In the genomic region with DNA sequence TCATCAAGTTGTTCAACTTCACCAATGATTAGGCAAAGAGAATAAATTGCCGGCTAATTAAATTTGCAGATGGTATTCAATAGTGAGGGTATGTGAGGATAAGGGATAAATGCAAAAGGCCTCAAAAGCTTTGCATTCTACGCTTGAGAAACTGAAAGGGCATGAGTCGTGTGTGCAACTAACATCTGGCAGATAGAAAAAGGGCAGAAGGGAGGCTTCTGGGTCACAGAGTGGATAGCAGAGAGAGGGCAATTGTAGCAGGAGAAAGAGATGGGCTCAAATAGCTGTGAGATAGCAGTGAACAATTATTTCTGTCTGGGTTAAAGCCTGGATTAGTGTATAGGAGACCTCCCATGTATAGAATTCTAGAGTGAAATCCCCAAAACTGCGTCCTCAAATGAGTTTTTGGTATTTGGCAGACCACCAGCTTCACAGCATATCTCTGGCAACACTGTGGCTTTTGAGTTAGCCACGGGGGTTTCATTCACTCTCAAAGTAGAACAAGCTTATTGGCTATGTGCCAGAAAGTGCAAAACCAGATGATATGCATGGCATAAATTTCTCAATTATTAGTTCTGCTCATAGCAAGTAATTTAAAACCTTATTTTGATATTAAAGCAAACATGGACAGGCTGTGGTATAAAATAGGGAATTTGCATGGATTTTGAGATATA, we compare ENCODE assay signal across 2 cellular contexts.
TF ChIP-seq lines count a peak whose summit lies in the region.

No MANE protein-coding gene starts in this region.

TF ChIP-seq in SK-N-SH, 30 proteins besides CTCF, POLR2A, EP300 and RAD21 (continued from another document):
- TF ChIP-seq, protein P1, sequence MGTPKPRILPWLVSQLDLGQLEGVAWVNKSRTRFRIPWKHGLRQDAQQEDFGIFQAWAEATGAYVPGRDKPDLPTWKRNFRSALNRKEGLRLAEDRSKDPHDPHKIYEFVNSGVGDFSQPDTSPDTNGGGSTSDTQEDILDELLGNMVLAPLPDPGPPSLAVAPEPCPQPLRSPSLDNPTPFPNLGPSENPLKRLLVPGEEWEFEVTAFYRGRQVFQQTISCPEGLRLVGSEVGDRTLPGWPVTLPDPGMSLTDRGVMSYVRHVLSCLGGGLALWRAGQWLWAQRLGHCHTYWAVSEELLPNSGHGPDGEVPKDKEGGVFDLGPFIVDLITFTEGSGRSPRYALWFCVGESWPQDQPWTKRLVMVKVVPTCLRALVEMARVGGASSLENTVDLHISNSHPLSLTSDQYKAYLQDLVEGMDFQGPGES (IDR thresholded peaks at IDR 0.05; ENCODE audit: low read depth, low read length): no peak
- no peak for TF ChIP-seq NFIC (IDR thresholded peaks at IDR 0.05; ENCODE audit: borderline replicate concordance)
- TF ChIP-seq GABPA (IDR thresholded peaks at IDR 0.05; ENCODE audit: low read depth): no peak
- TF ChIP-seq, protein P2, sequence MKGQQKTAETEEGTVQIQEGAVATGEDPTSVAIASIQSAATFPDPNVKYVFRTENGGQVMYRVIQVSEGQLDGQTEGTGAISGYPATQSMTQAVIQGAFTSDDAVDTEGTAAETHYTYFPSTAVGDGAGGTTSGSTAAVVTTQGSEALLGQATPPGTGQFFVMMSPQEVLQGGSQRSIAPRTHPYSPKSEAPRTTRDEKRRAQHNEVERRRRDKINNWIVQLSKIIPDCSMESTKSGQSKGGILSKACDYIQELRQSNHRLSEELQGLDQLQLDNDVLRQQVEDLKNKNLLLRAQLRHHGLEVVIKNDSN (IDR thresholded peaks at IDR 0.05; ENCODE audit: borderline replicate concordance, low read depth): no peak
- no peak for TF ChIP-seq ELF1 (IDR thresholded peaks at IDR 0.05)
- no peak for TF ChIP-seq GATA2 (CRISPR knock-in tag; IDR thresholded peaks at IDR 0.05)

TF ChIP-seq in SK-N-SH treated with all-trans-retinoic acid at 6 μM for 48 hours, 23 proteins besides CTCF, POLR2A, EP300 and RAD21 (continued from another document):
- TF ChIP-seq, protein P3, sequence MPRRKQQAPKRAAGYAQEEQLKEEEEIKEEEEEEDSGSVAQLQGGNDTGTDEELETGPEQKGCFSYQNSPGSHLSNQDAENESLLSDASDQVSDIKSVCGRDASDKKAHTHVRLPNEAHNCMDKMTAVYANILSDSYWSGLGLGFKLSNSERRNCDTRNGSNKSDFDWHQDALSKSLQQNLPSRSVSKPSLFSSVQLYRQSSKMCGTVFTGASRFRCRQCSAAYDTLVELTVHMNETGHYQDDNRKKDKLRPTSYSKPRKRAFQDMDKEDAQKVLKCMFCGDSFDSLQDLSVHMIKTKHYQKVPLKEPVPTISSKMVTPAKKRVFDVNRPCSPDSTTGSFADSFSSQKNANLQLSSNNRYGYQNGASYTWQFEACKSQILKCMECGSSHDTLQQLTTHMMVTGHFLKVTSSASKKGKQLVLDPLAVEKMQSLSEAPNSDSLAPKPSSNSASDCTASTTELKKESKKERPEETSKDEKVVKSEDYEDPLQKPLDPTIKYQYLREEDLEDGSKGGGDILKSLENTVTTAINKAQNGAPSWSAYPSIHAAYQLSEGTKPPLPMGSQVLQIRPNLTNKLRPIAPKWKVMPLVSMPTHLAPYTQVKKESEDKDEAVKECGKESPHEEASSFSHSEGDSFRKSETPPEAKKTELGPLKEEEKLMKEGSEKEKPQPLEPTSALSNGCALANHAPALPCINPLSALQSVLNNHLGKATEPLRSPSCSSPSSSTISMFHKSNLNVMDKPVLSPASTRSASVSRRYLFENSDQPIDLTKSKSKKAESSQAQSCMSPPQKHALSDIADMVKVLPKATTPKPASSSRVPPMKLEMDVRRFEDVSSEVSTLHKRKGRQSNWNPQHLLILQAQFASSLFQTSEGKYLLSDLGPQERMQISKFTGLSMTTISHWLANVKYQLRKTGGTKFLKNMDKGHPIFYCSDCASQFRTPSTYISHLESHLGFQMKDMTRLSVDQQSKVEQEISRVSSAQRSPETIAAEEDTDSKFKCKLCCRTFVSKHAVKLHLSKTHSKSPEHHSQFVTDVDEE (CRISPR knock-in tag; IDR thresholded peaks at IDR 0.05): no peak
- TF ChIP-seq, protein P4, sequence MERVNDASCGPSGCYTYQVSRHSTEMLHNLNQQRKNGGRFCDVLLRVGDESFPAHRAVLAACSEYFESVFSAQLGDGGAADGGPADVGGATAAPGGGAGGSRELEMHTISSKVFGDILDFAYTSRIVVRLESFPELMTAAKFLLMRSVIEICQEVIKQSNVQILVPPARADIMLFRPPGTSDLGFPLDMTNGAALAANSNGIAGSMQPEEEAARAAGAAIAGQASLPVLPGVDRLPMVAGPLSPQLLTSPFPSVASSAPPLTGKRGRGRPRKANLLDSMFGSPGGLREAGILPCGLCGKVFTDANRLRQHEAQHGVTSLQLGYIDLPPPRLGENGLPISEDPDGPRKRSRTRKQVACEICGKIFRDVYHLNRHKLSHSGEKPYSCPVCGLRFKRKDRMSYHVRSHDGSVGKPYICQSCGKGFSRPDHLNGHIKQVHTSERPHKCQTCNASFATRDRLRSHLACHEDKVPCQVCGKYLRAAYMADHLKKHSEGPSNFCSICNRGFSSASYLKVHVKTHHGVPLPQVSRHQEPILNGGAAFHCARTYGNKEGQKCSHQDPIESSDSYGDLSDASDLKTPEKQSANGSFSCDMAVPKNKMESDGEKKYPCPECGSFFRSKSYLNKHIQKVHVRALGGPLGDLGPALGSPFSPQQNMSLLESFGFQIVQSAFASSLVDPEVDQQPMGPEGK (CRISPR knock-in tag; IDR thresholded peaks at IDR 0.05; ENCODE audit: borderline replicate concordance): no peak
- TF ChIP-seq ESRRG (CRISPR knock-in tag; IDR thresholded peaks at IDR 0.05) (no peak), ZNF70 (CRISPR knock-in tag; IDR thresholded peaks at IDR 0.05) (no peak), ARNTL (CRISPR knock-in tag; IDR thresholded peaks at IDR 0.05; ENCODE audit: borderline replicate concordance, low read depth) (no peak), BACH2 (CRISPR knock-in tag; IDR thresholded peaks at IDR 0.05; ENCODE audit: borderline replicate concordance) (no peak), PPARA (CRISPR knock-in tag; IDR thresholded peaks at IDR 0.05; ENCODE audit: borderline replicate concordance) (no peak), ISL1 (CRISPR knock-in tag; IDR thresholded peaks at IDR 0.05) (no peak), ZNF8 (CRISPR knock-in tag; IDR thresholded peaks at IDR 0.05) (no peak), ZC3H10 (CRISPR knock-in tag; IDR thresholded peaks at IDR 0.05) (no peak), ZNF565 (CRISPR knock-in tag; conservative IDR thresholded peaks at IDR 0.05; ENCODE audit: low read depth) (no peak), ZFP30 (CRISPR knock-in tag; IDR thresholded peaks at IDR 0.05) (no peak)
- TF ChIP-seq, protein P5, sequence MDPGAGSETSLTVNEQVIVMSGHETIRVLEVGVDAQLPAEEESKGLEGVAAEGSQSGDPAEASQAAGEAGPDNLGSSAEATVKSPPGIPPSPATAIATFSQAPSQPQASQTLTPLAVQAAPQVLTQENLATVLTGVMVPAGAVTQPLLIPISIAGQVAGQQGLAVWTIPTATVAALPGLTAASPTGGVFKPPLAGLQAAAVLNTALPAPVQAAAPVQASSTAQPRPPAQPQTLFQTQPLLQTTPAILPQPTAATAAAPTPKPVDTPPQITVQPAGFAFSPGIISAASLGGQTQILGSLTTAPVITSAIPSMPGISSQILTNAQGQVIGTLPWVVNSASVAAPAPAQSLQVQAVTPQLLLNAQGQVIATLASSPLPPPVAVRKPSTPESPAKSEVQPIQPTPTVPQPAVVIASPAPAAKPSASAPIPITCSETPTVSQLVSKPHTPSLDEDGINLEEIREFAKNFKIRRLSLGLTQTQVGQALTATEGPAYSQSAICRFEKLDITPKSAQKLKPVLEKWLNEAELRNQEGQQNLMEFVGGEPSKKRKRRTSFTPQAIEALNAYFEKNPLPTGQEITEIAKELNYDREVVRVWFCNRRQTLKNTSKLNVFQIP (CRISPR knock-in tag; IDR thresholded peaks at IDR 0.05; ENCODE audit: borderline replicate concordance, low read depth): no peak
TF ChIP-seq in SK-N-SH treated with all-trans-retinoic acid at 6 μM for 48 hours: peak in this region for 0.
